In the genomic region with DNA sequence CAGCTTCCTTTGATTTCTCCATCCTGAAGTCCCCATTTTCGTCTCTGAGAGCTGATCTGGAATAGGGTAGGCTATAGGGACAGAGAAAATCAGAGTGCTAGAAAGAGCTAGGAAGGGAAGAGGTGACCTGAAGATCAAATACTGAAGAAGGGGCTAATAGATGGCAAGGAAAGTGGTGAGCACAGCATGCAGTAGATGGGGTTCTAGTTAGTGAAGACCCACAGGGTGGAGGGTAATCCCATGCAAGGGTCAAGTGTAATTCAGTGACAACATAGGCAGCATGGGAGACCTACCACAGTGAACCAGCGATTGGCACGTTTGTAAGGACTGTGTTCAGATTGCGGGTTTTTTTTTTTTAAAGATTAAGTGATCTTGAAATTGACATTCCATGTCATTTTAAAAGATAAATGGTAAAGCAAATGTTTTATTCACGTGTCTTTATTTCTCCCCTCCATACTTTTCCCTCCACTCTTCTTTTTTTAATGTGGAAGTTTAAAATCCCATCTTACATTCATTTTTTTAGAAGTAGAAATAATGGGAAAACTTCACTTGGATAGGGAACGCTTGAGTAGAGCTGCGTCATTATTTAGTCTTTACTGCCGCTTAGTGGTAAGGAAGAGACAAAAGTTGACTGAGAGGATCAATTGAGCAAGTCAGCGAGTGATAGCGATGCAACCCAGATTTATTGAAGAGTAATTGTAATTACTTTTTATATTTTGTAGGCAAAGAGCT, we compare ENCODE assay signal across 8 cellular contexts. TPM values are rescaled to one million over a fixed set of nuclear protein-coding genes. Genes with fewer than 3 reads are reported as not detected.
DNase-seq lines count a peak whose midpoint lies in the region; ATAC-seq, FAIRE-seq and TF ChIP-seq lines count a peak whose summit lies in the region.

No MANE protein-coding gene starts in this region.

- FAIRE-seq in GM12891 (lab: Jason Lieb, UNC) = peak; percentile 60

- H3K4me1 ChIP-seq in right lobe of liver (no peaks in the 10 kb centered on the region), aorta (ENCODE audit: control insufficient read depth in 1 of 2, insufficient read depth in 2 of 2, low read length in 2 of 2) (no peaks in the 10 kb centered on the region)

- TF ChIP-seq POLR2A in GM12891 (IDR thresholded peaks at IDR 0.05; ENCODE audit: low read depth, low read length) (no peak), right lobe of liver (IDR thresholded peaks at IDR 0.05) (no peak)

- no peaks in the 10 kb centered on the region for H3K9me3 ChIP-seq in right lobe of liver
- H3K9me3 ChIP-seq in aorta (ENCODE audit: control insufficient read depth, low read length) = no peaks in the 10 kb centered on the region

- H3K27ac ChIP-seq in right lobe of liver (no peak overlapping the region), aorta (ENCODE audit: low read depth in 1 of 2, low read length in 2 of 2) (no peak overlapping the region)

- H3K27me3 ChIP-seq in right lobe of liver (no peaks in the 10 kb centered on the region), aorta (ENCODE audit: control insufficient read depth in 1 of 2, insufficient read depth in 2 of 2, low read length in 1 of 2) (no peaks in the 10 kb centered on the region)

- no peak overlapping the region for H3K4me3 ChIP-seq in choroid plexus epithelial cell (ENCODE audit: low read depth, low read length)
- no peak overlapping the region for H3K4me3 ChIP-seq in right lobe of liver
- H3K4me3 ChIP-seq in aorta (ENCODE audit: low read length in 2 of 2) = no peak overlapping the region

- H3K36me3 ChIP-seq in right lobe of liver (no peaks in the 10 kb centered on the region), aorta (ENCODE audit: control insufficient read depth in 1 of 2, insufficient read depth in 2 of 2, low read length in 1 of 2) (no peaks in the 10 kb centered on the region)

- 8% methylated on average over 10 of the region's 10 CpGs for WGBS in right lobe of liver (ENCODE audit: insufficient coverage, low coverage, low lambda C conversion rate, missing lambda C conversion rate)
- WGBS in aorta, 2 donors = 12% methylated on average over 10 of the region's 10 CpGs

- TF ChIP-seq CTCF in AG09319 (IDR thresholded peaks at IDR 0.05; ENCODE audit: low read depth, low read length) (peak; percentile 86), choroid plexus epithelial cell (conservative IDR thresholded peaks at IDR 0.05; ENCODE audit: low read depth, low read length) (peak; percentile 84), right lobe of liver (IDR thresholded peaks at IDR 0.05) (peak; percentile 56 to 90 (median 64))

- intact Hi-C loops in right lobe of liver (cut with DNase I) (loop anchor here in 1 of 2 donors (10.0 kb wide), 1 partner anchor 157 kb away; no protein-coding TSS in a partner anchor), aorta (cut with DNase I) (loop anchor here (1.0 to 2.0 kb wide), 2 partner anchors 155 kb away; no protein-coding TSS in a partner anchor)

- DNase-seq in AG09319 (ENCODE audit: extremely low read depth, low read depth) = no peak
- no peak for DNase-seq in GM12891 (ENCODE audit: insufficient read length, low spot score)
- DNase-seq in HT-29 (ENCODE audit: low spot score) = peak; percentile 59
- peak; percentile 34 for DNase-seq in NOMO-1 treated with dmso at 0.1 percent for 144 hours (lab: John Stamatoyannopoulos, UW; ENCODE audit: unreplicated experiment)
- DNase-seq in choroid plexus epithelial cell (ENCODE audit: low read depth) = peak; percentile 87
- DNase-seq in right lobe of liver = no peak
- DNase-seq in aorta = no peak
- no peak for DNase-seq in activated CD4-positive, CD25-positive, alpha-beta regulatory T cell (lab: John Stamatoyannopoulos, UW)

- ATAC-seq in right lobe of liver = peak; percentile 91 to 97 (median 92)
- ATAC-seq in aorta (ENCODE audit: low FRiP score) = peak; percentile 77

TF ChIP-seq in GM12891, 5 proteins besides CTCF, POLR2A, EP300 and RAD21:
- TF ChIP-seq POU2F2 (IDR thresholded peaks at IDR 0.05; ENCODE audit: low read depth, low read length) (no peak), PAX5 (IDR thresholded peaks at IDR 0.05; ENCODE audit: insufficient read depth, low read length, severe bottlenecking) (peak; percentile 53)
TF ChIP-seq in GM12891: peak in this region for 1.

RNA-seq across cellular contexts. Expression of a gene that starts 21.0 kb away (rescaled TPM):
- polyA plus RNA-seq in GM12891 (2012; ENCODE audit: low read depth, missing spikeins) = 33.1 TPM
- 27.0 and 30.1 TPM in 2 replicates for total RNA-seq in HT-29 (2014; rRNA removed; shearing (Covaris generic))
- total RNA-seq in right lobe of liver = 10 to 100 TPM; 13.4 to 25.3 (median 17.4) TPM
- total RNA-seq in aorta = 10 to 100 TPM; 50.2 to 60.3 TPM
- polyA plus RNA-seq in aorta = 10 to 100 TPM; 20.8 to 31.7 TPM

Comparison
In these comparisons a context has a peak if more than half of its experiments do, and no peak if none do; other contexts are left out.
1. DNase-seq: peak in HT-29 (single experiment), NOMO-1 treated with dmso at 0.1 percent for 144 hours (single experiment) and choroid plexus epithelial cell (single experiment); none in AG09319 (single experiment), GM12891 (single experiment), right lobe of liver (0 of 3), aorta (0 of 2) and activated CD4-positive, CD25-positive, alpha-beta regulatory T cell (0 of 4).
2. Peak in every context shown above with its lines, with median percentiles within 50 percentile points of each other: CTCF ChIP-seq.